9 cellular contexts compared by ENCODE assay signal in the genomic region with DNA sequence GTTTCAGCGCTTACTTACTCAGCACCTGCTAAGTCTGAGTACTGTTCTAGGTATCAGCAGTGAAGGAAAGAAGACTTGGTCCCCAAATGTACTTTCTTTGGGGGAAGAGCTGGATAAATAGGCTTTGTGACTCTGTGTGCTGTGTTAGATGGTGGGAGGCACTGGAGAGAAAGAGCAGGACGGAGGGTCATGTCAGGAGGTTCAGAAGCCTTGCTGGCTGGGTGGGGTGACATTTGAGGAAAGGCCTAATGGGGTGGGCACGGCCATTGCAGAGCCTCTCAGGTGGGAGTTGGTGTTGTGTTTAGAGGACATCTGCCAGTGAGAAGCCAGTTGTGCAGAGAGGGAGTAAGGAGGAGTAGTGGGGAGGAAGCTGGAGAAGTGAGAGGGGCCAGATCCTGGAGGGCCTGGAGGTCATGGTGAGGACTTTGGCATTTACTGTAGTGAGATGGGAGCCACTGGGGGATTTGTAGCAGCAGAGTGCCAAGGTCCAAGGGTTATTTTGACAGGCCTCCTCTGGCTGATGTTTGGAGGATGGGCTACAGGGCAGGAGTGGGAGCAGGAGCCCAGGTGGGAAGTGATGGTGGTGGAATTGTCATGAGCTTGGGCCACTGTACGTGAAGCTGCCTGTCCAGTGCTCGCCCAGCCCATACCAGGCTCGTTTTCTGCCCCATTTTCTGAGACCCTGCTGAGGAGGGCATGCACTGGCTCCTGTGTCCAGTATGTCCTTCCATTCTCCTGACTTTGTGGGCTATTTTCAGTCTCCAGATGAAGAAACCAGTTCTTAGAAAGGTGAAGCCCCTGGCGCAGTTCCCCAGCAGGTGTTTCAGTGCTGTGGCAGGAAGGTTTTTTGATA. TPM values are rescaled to one million over a fixed set of nuclear protein-coding genes. Genes with fewer than 3 reads are reported as not detected.
DNase-seq lines count a peak whose midpoint lies in the region; FAIRE-seq and TF ChIP-seq lines count a peak whose summit lies in the region.
"Had no signal": no experiment of that assay in that cellular context is flagged by ENCODE, and none has a peak within 500 bp of the region (broad histone marks: within the 10 kb centered on the region; RNA-seq: fewer than 3 reads in every experiment).

No MANE protein-coding gene starts in this region.

- FAIRE-seq in astrocyte (lab: Jason Lieb, UNC): no peak

- H2BK15ac ChIP-seq in mesenchymal stem cell (ENCODE audit: low read depth, poor library complexity, severe bottlenecking): peak overlapping the region; percentile 44

- peaks cover 38% of the 10 kb centered on the region for H3K79me1 ChIP-seq in mesenchymal stem cell (replicated peaks; ENCODE audit: low read length, poor library complexity, severe bottlenecking)

- H2BK5ac ChIP-seq in mesenchymal stem cell (ENCODE audit: low read depth, low read length, poor library complexity, severe bottlenecking): no peak overlapping the region

- no peak overlapping the region for H3K27ac ChIP-seq in astrocyte (ENCODE audit: low read depth, low read length)
- H3K27ac ChIP-seq in mesenchymal stem cell (ENCODE audit: low read length, poor library complexity, severe bottlenecking): no peak overlapping the region
- peak overlapping the region; percentile 93 to 99 (median 98) for H3K27ac ChIP-seq in transverse colon

- no peaks in the 10 kb centered on the region for H3K9me3 Mint-ChIP-seq in activated naive CD4-positive, alpha-beta T cell treated with anti-CD3 and anti-CD28 coated beads, Interleukin-2, amount 50 U/mL, for 24 hours
- no peaks in the 10 kb centered on the region for H3K9me3 Mint-ChIP-seq in astrocyte (ENCODE audit: unreplicated experiment)
- H3K9me3 Mint-ChIP-seq: immature natural killer cell had no signal

- H3K4ac ChIP-seq in mesenchymal stem cell (ENCODE audit: low read depth in 1 of 2, low read length in 2 of 2): peak overlapping the region in 1 of 2 experiments; percentile 21

- WGBS in mesenchymal stem cell: 98% methylated on average over 7 of the region's 7 CpGs
- 83 to 85% methylated on average over 2 to 7 of the region's 7 CpGs for WGBS in transverse colon (ENCODE audit: low coverage in 1 of 2), 2 donors

- H3K4me2 ChIP-seq in astrocyte (ENCODE audit: low read length) (peak overlapping the region; percentile 95), mesenchymal stem cell (ENCODE audit: low read length, poor library complexity, severe bottlenecking) (no peak overlapping the region)

- H3K27me3 ChIP-seq in astrocyte (ENCODE audit: insufficient read depth, low read length): no peaks in the 10 kb centered on the region
- H3K27me3 ChIP-seq in mesenchymal stem cell (ENCODE audit: control insufficient read depth in 1 of 2, insufficient read depth in 1 of 2, low read length in 2 of 2): no peaks in the 10 kb centered on the region
- H3K27me3 ChIP-seq in transverse colon: no peaks in the 10 kb centered on the region

- no peak overlapping the region for H2AK5ac ChIP-seq in mesenchymal stem cell (ENCODE audit: low read length, severe bottlenecking)

- no peak for TF ChIP-seq CTCF in astrocyte (IDR thresholded peaks at IDR 0.05; ENCODE audit: insufficient read depth, low read depth, low read length)
- peak in 2 of 5 experiments; percentile 10 to 45 for TF ChIP-seq CTCF in transverse colon (IDR thresholded peaks at IDR 0.05)

- H3K36me3 ChIP-seq in astrocyte (ENCODE audit: insufficient read depth, low read length): no peaks in the 10 kb centered on the region
- peaks cover 10 to 30% of the 10 kb centered on the region in 2 experiments for H3K36me3 ChIP-seq in mesenchymal stem cell (ENCODE audit: control insufficient read depth in 1 of 2, insufficient read depth in 2 of 2, low read depth in 1 of 2, low read length in 2 of 2)
- H3K36me3 ChIP-seq in transverse colon: no peaks in the 10 kb centered on the region

- intact Hi-C loops in transverse colon (cut with DNase I; ENCODE audit: low total_unique reads): no loop called here

- peak overlapping the region; percentile 11 for H3K9ac ChIP-seq in astrocyte (ENCODE audit: low read length)
- H3K9ac ChIP-seq in mesenchymal stem cell (ENCODE audit: low read length): peak overlapping the region; percentile 99

- no peak overlapping the region for H2BK120ac ChIP-seq in mesenchymal stem cell (ENCODE audit: low read depth, low read length)

- peak overlapping the region in 1 of 2 experiments; percentile 4 for H2BK12ac ChIP-seq in mesenchymal stem cell (ENCODE audit: low read length in 2 of 2)

- H3K79me2 ChIP-seq in astrocyte (ENCODE audit: insufficient read depth, low read length): peaks cover 76% of the 10 kb centered on the region

- no peak overlapping the region for H3K4me3 Mint-ChIP-seq in activated naive CD4-positive, alpha-beta T cell treated with anti-CD3 and anti-CD28 coated beads, Interleukin-2, amount 50 U/mL, for 24 hours
- H3K4me3 Mint-ChIP-seq in astrocyte (ENCODE audit: unreplicated experiment): peak overlapping the region; percentile 70

- no peak for DNase-seq in activated naive CD4-positive, alpha-beta T cell treated with anti-CD3 and anti-CD28 coated beads, Interleukin-2, amount 50 U/mL, for 16 hours
- DNase-seq in astrocyte (ENCODE audit: low read depth) (no peak), mesenchymal stem cell (no peak), transverse colon (peak; percentile 46), superior temporal gyrus (ENCODE audit: extremely low spot score) (no peak), HK-2 (ENCODE audit: unreplicated experiment) (no peak), SK-N-DZ (ENCODE audit: low spot score) (no peak)
- DNase-seq: immature natural killer cell had no signal

- H3K36me3 Mint-ChIP-seq in activated naive CD4-positive, alpha-beta T cell treated with anti-CD3 and anti-CD28 coated beads, Interleukin-2, amount 50 U/mL, for 24 hours: peaks cover 2% of the 10 kb centered on the region
- peaks cover 5% of the 10 kb centered on the region for H3K36me3 Mint-ChIP-seq in astrocyte (ENCODE audit: low read depth, unreplicated experiment)
- H3K36me3 Mint-ChIP-seq: immature natural killer cell had no signal

- H3K27ac Mint-ChIP-seq in activated naive CD4-positive, alpha-beta T cell treated with anti-CD3 and anti-CD28 coated beads, Interleukin-2, amount 50 U/mL, for 24 hours: peak overlapping the region; percentile 95
- peak overlapping the region; percentile 94 for H3K27ac Mint-ChIP-seq in astrocyte (ENCODE audit: unreplicated experiment)

- no peaks in the 10 kb centered on the region for H3K27me3 Mint-ChIP-seq in activated naive CD4-positive, alpha-beta T cell treated with anti-CD3 and anti-CD28 coated beads, Interleukin-2, amount 50 U/mL, for 24 hours
- H3K27me3 Mint-ChIP-seq in astrocyte (ENCODE audit: low read depth, unreplicated experiment): no peaks in the 10 kb centered on the region

- no peak for TF ChIP-seq EP300 in transverse colon (IDR thresholded peaks at IDR 0.05; ENCODE audit: low read depth)

- peak overlapping the region in 1 of 2 experiments; percentile 3 for H3K18ac ChIP-seq in mesenchymal stem cell (ENCODE audit: low read depth in 1 of 2, low read length in 2 of 2)

- in situ Hi-C loops in transverse colon (cut with MboI; ENCODE audit: low pct_ligation_motif_present in 1 of 4, low pct_unique_long_range_greater_than_20kb in 1 of 4, low sequenced_read_pairs in 3 of 4): no loop called here

- H2AFZ ChIP-seq in astrocyte (ENCODE audit: low read depth, low read length) (no peak overlapping the region), mesenchymal stem cell (ENCODE audit: low read depth, low read length) (no peak overlapping the region)

- H3K4me1 ChIP-seq in astrocyte (ENCODE audit: insufficient read depth, low read length) (peaks cover 38% of the 10 kb centered on the region), mesenchymal stem cell (ENCODE audit: control insufficient read depth, insufficient read depth, low read depth, low read length) (peaks cover 27% of the 10 kb centered on the region), transverse colon (peaks cover 39 to 63% (median 53%) of the 10 kb centered on the region in 4 donors)

- H4K8ac ChIP-seq in mesenchymal stem cell (ENCODE audit: low read length): peak overlapping the region; percentile 19

- H3K14ac ChIP-seq in mesenchymal stem cell (ENCODE audit: low read length in 2 of 2): no peak overlapping the region

- H3K4me3 ChIP-seq in astrocyte (ENCODE audit: insufficient read depth, low read depth, low read length) (no peak overlapping the region), mesenchymal stem cell (ENCODE audit: insufficient read depth in 1 of 2, low read depth in 1 of 2, low read length in 2 of 2) (peak overlapping the region in 1 of 2 experiments; percentile 89), transverse colon (peak overlapping the region in 3 of 4 donors; percentile 29 to 79 (median 30))

- H3K23ac ChIP-seq in mesenchymal stem cell (ENCODE audit: low read length in 2 of 2): no peak overlapping the region

- peaks cover 15% of the 10 kb centered on the region for H3K4me1 Mint-ChIP-seq in activated naive CD4-positive, alpha-beta T cell treated with anti-CD3 and anti-CD28 coated beads, Interleukin-2, amount 50 U/mL, for 24 hours
- peaks cover 14% of the 10 kb centered on the region for H3K4me1 Mint-ChIP-seq in astrocyte (ENCODE audit: low read depth, unreplicated experiment)

- peaks cover 65% of the 10 kb centered on the region for H4K20me1 ChIP-seq in astrocyte (ENCODE audit: insufficient read depth, low read length)

- H3K9me3 ChIP-seq in astrocyte (ENCODE audit: insufficient read depth, low read depth, low read length): no peaks in the 10 kb centered on the region
- no peaks in the 10 kb centered on the region for H3K9me3 ChIP-seq in mesenchymal stem cell (ENCODE audit: control insufficient read depth, low read length)
- no peaks in the 10 kb centered on the region for H3K9me3 ChIP-seq in transverse colon

- peak overlapping the region; percentile 57 for H4K91ac ChIP-seq in mesenchymal stem cell (ENCODE audit: low read length)

- TF ChIP-seq POLR2A in transverse colon (IDR thresholded peaks at IDR 0.05): peak; percentile 41

RNA-seq across cellular contexts. Expression of a gene that starts 0.9 kb away (rescaled TPM):
- total RNA-seq in astrocyte (4.6 and 4.8 TPM in 2 replicates), transverse colon (100 to 1,000 TPM; 132 to 427 (median 300) TPM)
- polyA plus RNA-seq in mesenchymal stem cell (2013, experiment 1 of 2): 1.6 TPM
- 1.8 TPM for polyA plus RNA-seq in mesenchymal stem cell (2013, experiment 2 of 2)
- polyA plus RNA-seq in SK-N-DZ (2014; cell fraction: cytosol; rRNA removed): 1.3 and 1.9 TPM in 2 replicates
- polyA plus RNA-seq in SK-N-DZ (2014; cell fraction: nucleus; rRNA removed): 1.4 and 3.5 TPM in 2 replicates

Comparison
In these comparisons a context has a peak if more than half of its experiments do, and no peak if none do; other contexts are left out.
1. H3K27ac ChIP-seq: peak in transverse colon (4 of 4); none in astrocyte (single experiment) and mesenchymal stem cell (single experiment).
2. RNA of a gene that starts 0.9 kb away (total RNA-seq): 132 to 427 TPM in transverse colon; 4.6 to 4.8 TPM in astrocyte; every median in the first group is over 10 times any median in the second.